Comparison of ENCODE assay signal across 9 cellular contexts in the genomic region with DNA sequence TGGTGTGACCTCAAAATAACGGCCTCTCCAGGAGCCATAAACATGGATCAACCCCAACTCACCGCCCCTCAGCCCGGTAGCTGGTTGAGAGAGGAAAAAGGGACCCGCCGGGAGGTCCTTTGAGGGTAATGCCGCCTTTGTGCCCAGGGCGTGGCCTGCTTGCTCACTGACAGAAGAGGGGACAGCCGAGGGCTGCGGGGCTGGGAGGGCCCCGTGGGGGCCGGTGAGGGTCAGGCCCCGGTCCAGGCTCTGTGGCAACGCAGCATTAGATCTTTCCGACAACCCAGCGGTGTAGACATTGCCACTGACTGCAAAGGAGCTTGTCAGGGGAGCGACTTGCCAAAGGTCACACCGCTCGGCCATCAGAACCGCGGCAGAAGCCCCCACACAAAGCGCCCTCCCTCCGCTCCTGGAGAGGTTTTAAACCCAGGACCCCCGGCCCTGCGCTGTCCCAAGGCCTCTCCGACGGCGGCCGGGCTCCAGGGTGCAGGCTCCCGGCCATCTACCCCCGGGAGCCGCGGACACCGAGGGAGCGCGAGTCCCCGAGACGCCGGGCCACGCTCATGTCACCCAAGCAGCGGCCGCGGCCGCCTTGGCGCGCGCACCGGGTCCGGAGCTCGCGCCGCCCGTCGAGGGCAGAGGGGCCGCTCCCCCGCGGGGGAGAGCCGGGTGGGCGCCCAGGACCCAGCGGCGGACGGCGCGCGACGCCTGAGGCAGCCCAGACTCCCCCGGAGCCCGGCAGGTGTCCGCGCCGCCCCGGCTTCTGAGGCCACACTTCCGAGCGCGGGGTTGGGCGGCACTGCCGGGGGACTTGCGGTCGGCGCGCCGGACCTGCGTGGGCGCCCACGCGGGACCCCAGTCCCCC. TPM values are rescaled to one million over a fixed set of nuclear protein-coding genes. Genes with fewer than 3 reads are reported as not detected.
DNase-seq lines count a peak whose midpoint lies in the region; ATAC-seq and TF ChIP-seq lines count a peak whose summit lies in the region.
"Had no signal": no experiment of that assay in that cellular context is flagged by ENCODE, and none has a peak within 500 bp of the region (broad histone marks: within the 10 kb centered on the region; RNA-seq: fewer than 3 reads in every experiment).

No MANE protein-coding gene starts in this region.

- CTCF ChIA-PET in activated CD4-positive, alpha-beta T cell treated with anti-CD3 and anti-CD28 coated beads, Interleukin-2, amount 10 ng/mL, durations not matched to agents 7 days and 5 days (lab: Charles Lee) = no interaction called here

- no peak for TF ChIP-seq CTCF in body of pancreas (IDR thresholded peaks at IDR 0.05)
- no peak for TF ChIP-seq CTCF in liver (IDR thresholded peaks at IDR 0.05; ENCODE audit: low read depth, low read length, missing input control)

- H3K4me3 ChIP-seq in body of pancreas = no peak overlapping the region
- peak overlapping the region; percentile 76 to 84 (median 84) for H3K4me3 ChIP-seq in liver (ENCODE audit: low read depth in 1 of 3, low read length in 3 of 3)
- H3K4me3 ChIP-seq in thymus (ENCODE audit: low read length) = peak overlapping the region; percentile 36

- H3K27ac ChIP-seq in body of pancreas (no peak overlapping the region), liver (ENCODE audit: low read depth in 1 of 2, low read length in 2 of 2) (peak overlapping the region; percentile 90 to 91), thymus (ENCODE audit: low read depth) (no peak overlapping the region)

- WGBS in body of pancreas, 2 donors = 18 to 39% methylated on average over 7 to 66 of the region's 85 CpGs
- 4% methylated on average over 85 of the region's 85 CpGs for WGBS in liver
- WGBS in thymus = 7% methylated on average over 85 of the region's 85 CpGs

- H3K27me3 ChIP-seq in body of pancreas = peaks cover 0 to 4% of the 10 kb centered on the region in 2 donors
- no peaks in the 10 kb centered on the region for H3K27me3 ChIP-seq in liver (ENCODE audit: control insufficient read depth in 4 of 4, insufficient read depth in 4 of 4, low read length in 3 of 4)
- H3K27me3 ChIP-seq in thymus (ENCODE audit: control insufficient read depth, insufficient read depth) = peaks cover 37% of the 10 kb centered on the region

- peaks cover 10% of the 10 kb centered on the region for H3K4me1 ChIP-seq in body of pancreas
- H3K4me1 ChIP-seq in liver (ENCODE audit: control insufficient read depth in 4 of 4, insufficient read depth in 4 of 4, low read length in 3 of 4) = peaks cover 2 to 15% (median 6%) of the 10 kb centered on the region in 4 donors
- H3K4me1 ChIP-seq in thymus (ENCODE audit: control insufficient read depth, insufficient read depth, low read length) = no peaks in the 10 kb centered on the region

- peaks cover 58% of the 10 kb centered on the region for H3K27me3 Mint-ChIP-seq in activated CD4-positive, alpha-beta T cell treated with anti-CD3 and anti-CD28 coated beads, Interleukin-2, amount 10 ng/mL, durations not matched to agents 7 days and 5 days

- H3K4me3 Mint-ChIP-seq in activated CD4-positive, alpha-beta T cell treated with anti-CD3 and anti-CD28 coated beads, Interleukin-2, amount 10 ng/mL, durations not matched to agents 7 days and 5 days = peak overlapping the region; percentile 12

- ATAC-seq in body of pancreas = peak; percentile 30

- H3K4me1 Mint-ChIP-seq in activated CD4-positive, alpha-beta T cell treated with anti-CD3 and anti-CD28 coated beads, Interleukin-2, amount 10 ng/mL, durations not matched to agents 7 days and 5 days = peaks cover 3% of the 10 kb centered on the region

- TF ChIP-seq POLR2A in body of pancreas (IDR thresholded peaks at IDR 0.05) = no peak

- H3K27ac Mint-ChIP-seq in activated CD4-positive, alpha-beta T cell treated with anti-CD3 and anti-CD28 coated beads, Interleukin-2, amount 10 ng/mL, durations not matched to agents 7 days and 5 days = no peak overlapping the region

- H3K36me3 ChIP-seq in body of pancreas (replicated peaks in 1 of 2; ENCODE audit: insufficient read depth in 1 of 2, low read depth in 2 of 2) = no peaks in the 10 kb centered on the region
- peaks cover 2 to 12% (median 3%) of the 10 kb centered on the region in 4 donors for H3K36me3 ChIP-seq in liver (ENCODE audit: control insufficient read depth in 4 of 4, insufficient read depth in 3 of 4, low read depth in 1 of 4, low read length in 3 of 4)
- H3K36me3 ChIP-seq in thymus (ENCODE audit: control insufficient read depth, insufficient read depth) = no peaks in the 10 kb centered on the region

- no peaks in the 10 kb centered on the region for H3K9me3 Mint-ChIP-seq in activated CD4-positive, alpha-beta T cell treated with anti-CD3 and anti-CD28 coated beads, Interleukin-2, amount 10 ng/mL, durations not matched to agents 7 days and 5 days

- POLR2A ChIA-PET in activated CD4-positive, alpha-beta T cell treated with anti-CD3 and anti-CD28 coated beads, Interleukin-2, amount 10 ng/mL, durations not matched to agents 7 days and 5 days (lab: Charles Lee) = no interaction called here

- no peaks in the 10 kb centered on the region for H3K9me3 ChIP-seq in body of pancreas
- H3K9me3 ChIP-seq in liver (ENCODE audit: control insufficient read depth in 4 of 4, low read length in 3 of 4) = no peaks in the 10 kb centered on the region
- peaks cover 5% of the 10 kb centered on the region for H3K9me3 ChIP-seq in thymus (ENCODE audit: control insufficient read depth)

- no peak for DNase-seq in activated CD4-positive, alpha-beta T cell treated with anti-CD3 and anti-CD28 coated beads, Interleukin-2, amount 10 ng/mL, durations not matched to agents 7 days and 5 days
- DNase-seq in activated CD4-positive, alpha-beta T cell treated with anti-CD3 and anti-CD28 coated beads, Interleukin-2, amount 50 U/mL, for 48 hours = no peak
- DNase-seq in body of pancreas = no peak
- no peak for DNase-seq in cerebellar nuclear complex (lab: John Stamatoyannopoulos, UW)
- no peak for DNase-seq in cortex of kidney (lab: John Stamatoyannopoulos, UW)
- DNase-seq in NOMO-1 treated with dmso at 0.1 percent for 144 hours (lab: John Stamatoyannopoulos, UW; ENCODE audit: unreplicated experiment) = no peak
- DNase-seq: NCI-H1694 had no signal

- intact Hi-C loops in body of pancreas (cut with DNase I) = no loop called here

- H3K9ac ChIP-seq in liver (ENCODE audit: low read depth in 1 of 2, low read length in 2 of 2) = peak overlapping the region; percentile 87 to 98

- TF ChIP-seq RAD21 in liver (IDR thresholded peaks at IDR 0.05) = no peak

- H3K36me3 Mint-ChIP-seq in activated CD4-positive, alpha-beta T cell treated with anti-CD3 and anti-CD28 coated beads, Interleukin-2, amount 10 ng/mL, durations not matched to agents 7 days and 5 days (ENCODE audit: low read depth) = peaks cover 3% of the 10 kb centered on the region

TF ChIP-seq in liver, 16 proteins besides CTCF, POLR2A, EP300 and RAD21:
- peak; percentile 37 for TF ChIP-seq SP1 (IDR thresholded peaks at IDR 0.05)
- TF ChIP-seq RXRA (IDR thresholded peaks at IDR 0.05) = peak; percentile 19 to 60
- peak in 1 of 2 donors; percentile 18 for TF ChIP-seq HNF4A (conservative IDR thresholded peaks at IDR 0.05)
- TF ChIP-seq, protein P1, sequence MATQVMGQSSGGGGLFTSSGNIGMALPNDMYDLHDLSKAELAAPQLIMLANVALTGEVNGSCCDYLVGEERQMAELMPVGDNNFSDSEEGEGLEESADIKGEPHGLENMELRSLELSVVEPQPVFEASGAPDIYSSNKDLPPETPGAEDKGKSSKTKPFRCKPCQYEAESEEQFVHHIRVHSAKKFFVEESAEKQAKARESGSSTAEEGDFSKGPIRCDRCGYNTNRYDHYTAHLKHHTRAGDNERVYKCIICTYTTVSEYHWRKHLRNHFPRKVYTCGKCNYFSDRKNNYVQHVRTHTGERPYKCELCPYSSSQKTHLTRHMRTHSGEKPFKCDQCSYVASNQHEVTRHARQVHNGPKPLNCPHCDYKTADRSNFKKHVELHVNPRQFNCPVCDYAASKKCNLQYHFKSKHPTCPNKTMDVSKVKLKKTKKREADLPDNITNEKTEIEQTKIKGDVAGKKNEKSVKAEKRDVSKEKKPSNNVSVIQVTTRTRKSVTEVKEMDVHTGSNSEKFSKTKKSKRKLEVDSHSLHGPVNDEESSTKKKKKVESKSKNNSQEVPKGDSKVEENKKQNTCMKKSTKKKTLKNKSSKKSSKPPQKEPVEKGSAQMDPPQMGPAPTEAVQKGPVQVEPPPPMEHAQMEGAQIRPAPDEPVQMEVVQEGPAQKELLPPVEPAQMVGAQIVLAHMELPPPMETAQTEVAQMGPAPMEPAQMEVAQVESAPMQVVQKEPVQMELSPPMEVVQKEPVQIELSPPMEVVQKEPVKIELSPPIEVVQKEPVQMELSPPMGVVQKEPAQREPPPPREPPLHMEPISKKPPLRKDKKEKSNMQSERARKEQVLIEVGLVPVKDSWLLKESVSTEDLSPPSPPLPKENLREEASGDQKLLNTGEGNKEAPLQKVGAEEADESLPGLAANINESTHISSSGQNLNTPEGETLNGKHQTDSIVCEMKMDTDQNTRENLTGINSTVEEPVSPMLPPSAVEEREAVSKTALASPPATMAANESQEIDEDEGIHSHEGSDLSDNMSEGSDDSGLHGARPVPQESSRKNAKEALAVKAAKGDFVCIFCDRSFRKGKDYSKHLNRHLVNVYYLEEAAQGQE (IDR thresholded peaks at IDR 0.05) = peak; percentile 3
- TF ChIP-seq, protein P2, sequence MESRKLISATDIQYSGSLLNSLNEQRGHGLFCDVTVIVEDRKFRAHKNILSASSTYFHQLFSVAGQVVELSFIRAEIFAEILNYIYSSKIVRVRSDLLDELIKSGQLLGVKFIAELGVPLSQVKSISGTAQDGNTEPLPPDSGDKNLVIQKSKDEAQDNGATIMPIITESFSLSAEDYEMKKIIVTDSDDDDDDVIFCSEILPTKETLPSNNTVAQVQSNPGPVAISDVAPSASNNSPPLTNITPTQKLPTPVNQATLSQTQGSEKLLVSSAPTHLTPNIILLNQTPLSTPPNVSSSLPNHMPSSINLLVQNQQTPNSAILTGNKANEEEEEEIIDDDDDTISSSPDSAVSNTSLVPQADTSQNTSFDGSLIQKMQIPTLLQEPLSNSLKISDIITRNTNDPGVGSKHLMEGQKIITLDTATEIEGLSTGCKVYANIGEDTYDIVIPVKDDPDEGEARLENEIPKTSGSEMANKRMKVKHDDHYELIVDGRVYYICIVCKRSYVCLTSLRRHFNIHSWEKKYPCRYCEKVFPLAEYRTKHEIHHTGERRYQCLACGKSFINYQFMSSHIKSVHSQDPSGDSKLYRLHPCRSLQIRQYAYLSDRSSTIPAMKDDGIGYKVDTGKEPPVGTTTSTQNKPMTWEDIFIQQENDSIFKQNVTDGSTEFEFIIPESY (IDR thresholded peaks at IDR 0.05) = no peak
- peak; percentile 17 for TF ChIP-seq NR2F2 (IDR thresholded peaks at IDR 0.05)
- TF ChIP-seq HNF4G (IDR thresholded peaks at IDR 0.05) = no peak

RNA-seq across cellular contexts. Expression of gene PCSK6, which starts 1.0 kb away (rescaled TPM):
- total RNA-seq in activated CD4-positive, alpha-beta T cell treated with anti-CD3 and anti-CD28 coated beads, Interleukin-2, amount 10 ng/mL, durations not matched to agents 7 days and 5 days = under 1 TPM; 0.46 to 0.74 TPM
- 10 to 100 TPM in 1 of 2 donors, 1 to 10 TPM in 1; 8.9 to 10.1 TPM for total RNA-seq in body of pancreas
- 100 to 1,000 TPM; 124 to 398 TPM for total RNA-seq in liver
- 100 to 1,000 TPM in 1 of 2 donors, 10 to 100 TPM in 1; 94.8 to 212 TPM for polyA plus RNA-seq in liver
- polyA plus RNA-seq in thymus = 10.1 TPM

Comparison
In these comparisons a context has a peak if more than half of its experiments do, and no peak if none do; other contexts are left out.
1. H3K27ac ChIP-seq: peak in liver (2 of 2); none in body of pancreas (0 of 4) and thymus (single experiment).
2. H3K4me3 ChIP-seq: peak in liver (3 of 3) and thymus (single experiment); none in body of pancreas (0 of 2).
3. RNA of gene PCSK6, which starts 1.0 kb away (total RNA-seq): 124 to 398 TPM in liver; 8.9 to 10.1 TPM in body of pancreas and 0.46 to 0.74 TPM in activated CD4-positive, alpha-beta T cell treated with anti-CD3 and anti-CD28 coated beads, Interleukin-2, amount 10 ng/mL, durations not matched to agents 7 days and 5 days; every median in the first group is over 10 times any median in the second.